ENCODE assay signal across 22 cellular contexts in genomic region chr3:37707428-37708372, GRCh38.
"Had no signal": no experiment of that assay in that cellular context is flagged by ENCODE, and none has a peak within 500 bp of the region (broad histone marks: within the 10 kb centered on the region; RNA-seq: fewer than 3 reads in every experiment).

No MANE protein-coding gene starts in this region.

- H3K4me1 ChIP-seq: prostate gland, uterus had no signal

- H3K27ac Mint-ChIP-seq: activated B cell treated with CpG ODN at 0.5 μM for 24 hours; activated CD4-positive, alpha-beta T cell treated with anti-CD3 and anti-CD28 coated beads for 36 hours; activated naive CD4-positive, alpha-beta T cell treated with anti-CD3 and anti-CD28 coated beads for 36 hours; activated naive CD8-positive, alpha-beta T cell treated with anti-CD3 and anti-CD28 coated beads, Interleukin-2, amount 10 ng/mL, durations not matched to agents 7 days and 5 days; activated T-cell treated with anti-CD3 and anti-CD28 coated beads, Interleukin-2, amount 50 U/mL, for 72 hours; endodermal cell; natural killer cell; T-cell had no signal

- DNase-seq: activated B cell treated with CpG ODN at 0.5 μM for 24 hours; activated CD4-positive, alpha-beta T cell treated with anti-CD3 and anti-CD28 coated beads for 36 hours; activated CD4-positive, alpha-beta T cell treated with anti-CD3 and anti-CD28 coated beads, Interleukin-2, amount 50 U/mL, for 4 hours; activated effector memory CD4-positive, alpha-beta T cell treated with Interleukin-2 at 50 U/mL for 16 hours; activated naive CD4-positive, alpha-beta T cell treated with anti-CD3 and anti-CD28 coated beads for 36 hours; activated naive CD8-positive, alpha-beta T cell treated with anti-CD3 and anti-CD28 coated beads, Interleukin-2, amount 10 ng/mL, durations not matched to agents 7 days and 5 days; activated T-cell treated with anti-CD3 and anti-CD28 coated beads, Interleukin-2, amount 50 U/mL, for 72 hours; amniotic stem cell; cerebellar nuclear complex; cortex of kidney; esophagus squamous epithelium; kidney; natural killer cell; spleen; stimulated activated CD4-positive, alpha-beta T cell treated with anti-CD3 and anti-CD28 coated beads, Interleukin-4, amount 100 ng/mL, for 1 hour; stimulated activated naive CD8-positive, alpha-beta T cell treated with anti-CD3 and anti-CD28 coated beads, Interleukin-15, Interleukin-2, amounts not matched to agents 100 U/mL and 50 U/mL, for 24 hours; T-cell; T-helper 9 cell; uterus had no signal

- ATAC-seq: activated CD4-positive, alpha-beta T cell treated with anti-CD3 and anti-CD28 coated beads for 36 hours; activated T-cell treated with anti-CD3 and anti-CD28 coated beads, Interleukin-2, amount 50 U/mL, for 72 hours; natural killer cell; stimulated activated naive CD8-positive, alpha-beta T cell treated with anti-CD3 and anti-CD28 coated beads, Interleukin-15, Interleukin-2, amounts not matched to agents 100 U/mL and 50 U/mL, for 24 hours; T-cell had no signal

- H3K36me3 ChIP-seq: esophagus squamous epithelium, prostate gland, tibial nerve, uterus had no signal

- H3K4me3 ChIP-seq: esophagus squamous epithelium, prostate gland, spleen, tibial nerve, uterus had no signal

- H3K9me3 ChIP-seq: esophagus squamous epithelium, prostate gland, spleen, tibial nerve, uterus had no signal

- H3K27me3 ChIP-seq: tibial nerve, uterus had no signal

- H3K27ac ChIP-seq: esophagus squamous epithelium, prostate gland, spleen, tibial nerve, uterus had no signal

- H3K4me3 Mint-ChIP-seq: activated B cell treated with CpG ODN at 0.5 μM for 24 hours; activated CD4-positive, alpha-beta T cell treated with anti-CD3 and anti-CD28 coated beads for 36 hours; activated naive CD4-positive, alpha-beta T cell treated with anti-CD3 and anti-CD28 coated beads for 36 hours; activated naive CD8-positive, alpha-beta T cell treated with anti-CD3 and anti-CD28 coated beads, Interleukin-2, amount 10 ng/mL, durations not matched to agents 7 days and 5 days; activated T-cell treated with anti-CD3 and anti-CD28 coated beads, Interleukin-2, amount 50 U/mL, for 72 hours; endodermal cell; natural killer cell; T-cell had no signal

- H3K4me1 Mint-ChIP-seq: activated B cell treated with CpG ODN at 0.5 μM for 24 hours; activated CD4-positive, alpha-beta T cell treated with anti-CD3 and anti-CD28 coated beads for 36 hours; endodermal cell; natural killer cell had no signal

- H3K9me3 Mint-ChIP-seq: activated B cell treated with CpG ODN at 0.5 μM for 24 hours; activated naive CD4-positive, alpha-beta T cell treated with anti-CD3 and anti-CD28 coated beads for 36 hours; activated naive CD8-positive, alpha-beta T cell treated with anti-CD3 and anti-CD28 coated beads, Interleukin-2, amount 10 ng/mL, durations not matched to agents 7 days and 5 days; activated T-cell treated with anti-CD3 and anti-CD28 coated beads, Interleukin-2, amount 50 U/mL, for 72 hours; endodermal cell; natural killer cell had no signal

- H3K36me3 Mint-ChIP-seq: activated naive CD8-positive, alpha-beta T cell treated with anti-CD3 and anti-CD28 coated beads, Interleukin-2, amount 10 ng/mL, durations not matched to agents 7 days and 5 days; natural killer cell; T-cell had no signal
